In the genomic region with DNA sequence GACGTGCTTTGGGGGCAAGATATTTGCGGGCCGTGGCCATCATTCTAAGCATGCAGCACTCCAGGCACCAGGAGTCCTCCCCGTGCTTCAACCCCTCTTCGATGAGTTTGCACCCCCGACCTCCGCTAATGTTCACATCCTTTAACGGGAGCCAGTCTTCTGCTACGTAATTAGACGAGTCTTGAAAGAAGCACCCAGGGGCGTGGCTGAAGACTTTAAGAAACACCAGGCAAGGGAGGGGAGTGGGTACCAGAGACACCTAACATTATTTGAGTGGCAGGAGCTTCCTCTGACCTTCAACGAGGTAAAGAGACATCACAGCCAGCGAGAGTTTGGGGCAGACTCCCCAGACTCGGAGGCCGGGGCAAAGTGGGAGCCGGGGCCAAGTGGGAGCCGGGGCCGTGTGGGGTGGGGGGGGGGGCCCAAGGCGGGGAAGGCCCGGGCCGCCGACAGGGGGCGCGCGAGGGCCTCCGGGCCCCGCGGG, we compare ENCODE assay signal across 8 cellular contexts. TPM values are rescaled to one million over a fixed set of nuclear protein-coding genes. Genes with fewer than 3 reads are reported as not detected.
DNase-seq lines count a peak whose midpoint lies in the region; ATAC-seq, FAIRE-seq and TF ChIP-seq lines count a peak whose summit lies in the region.

No MANE protein-coding gene starts in this region.

- intact Hi-C loops in posterior vena cava (cut with DNase I) = no loop called here

- peak; percentile 64 for TF ChIP-seq CTCF in DOHH2 (IDR thresholded peaks at IDR 0.05; ENCODE audit: low read depth, low read length, poor library complexity, severe bottlenecking)

- peaks cover 41% of the 10 kb centered on the region for H3F3A ChIP-seq in DOHH2 (ENCODE audit: control insufficient read depth, insufficient read depth)

- H3K4me1 ChIP-seq in DOHH2 (ENCODE audit: control insufficient read depth, low read length) = peaks cover 36% of the 10 kb centered on the region

- peak; percentile 38 for ATAC-seq in GM19455 (IDR thresholded peaks at IDR 0.05; ENCODE audit: unreplicated experiment)
- peak; percentile 21 for ATAC-seq in HG03520 (IDR thresholded peaks at IDR 0.05; ENCODE audit: unreplicated experiment)

- H3K4me3 ChIP-seq in DOHH2 (ENCODE audit: low read length) = peak overlapping the region; percentile 89
- H3K4me3 ChIP-seq in skeletal muscle cell (ENCODE audit: low read depth, low read length) = peak overlapping the region; percentile 73

- no peaks in the 10 kb centered on the region; the same call in 1 of the 2 replicates for H4K20me1 ChIP-seq in DOHH2 (ENCODE audit: control insufficient read depth, insufficient read depth, low read depth, low read length)

- DNase-seq in activated CD4-positive, alpha-beta T cell treated with anti-CD3 and anti-CD28 coated beads for 48 hours = peak; percentile 71
- DNase-seq in germinal center (ENCODE audit: low spot score) (peak; percentile 94), skeletal muscle cell (ENCODE audit: low read depth) (no peak), posterior vena cava (ENCODE audit: low spot score) (no peak), frontal cortex (ENCODE audit: low spot score in 2 of 2) (no peak)

- H3K9me2 ChIP-seq in DOHH2 (replicated peaks; ENCODE audit: control insufficient read depth, low read length) = no peaks in the 10 kb centered on the region

- H3K27me3 ChIP-seq in DOHH2 (ENCODE audit: control insufficient read depth, low read length) = peaks cover 5% of the 10 kb centered on the region; the same call in 1 of the 2 replicates

- H3K79me2 ChIP-seq in DOHH2 (ENCODE audit: control insufficient read depth, low read length) = peaks cover 28% of the 10 kb centered on the region

- FAIRE-seq in frontal cortex (lab: Jason Lieb, UNC) = no peak

- peaks cover 46% of the 10 kb centered on the region for H3K36me3 ChIP-seq in DOHH2 (ENCODE audit: control insufficient read depth, low read length)

- peak overlapping the region; percentile 87 for H3K4me2 ChIP-seq in DOHH2 (ENCODE audit: low read length)

- peak overlapping the region; percentile 82 for H3K27ac ChIP-seq in DOHH2 (ENCODE audit: low read depth, low read length)

- H3K9me3 ChIP-seq in DOHH2 (ENCODE audit: control insufficient read depth, insufficient read depth, low read length) = no peaks in the 10 kb centered on the region

RNA-seq across cellular contexts. Expression of gene TOMM7, which starts 31.1 kb away (rescaled TPM):
- total RNA-seq in posterior vena cava (100 to 1,000 TPM; 227 to 235 TPM), frontal cortex (172 TPM)

Comparison
In these comparisons a context has a peak if more than half of its experiments do, and no peak if none do; other contexts are left out.
1. DNase-seq: peak in activated CD4-positive, alpha-beta T cell treated with anti-CD3 and anti-CD28 coated beads for 48 hours (single experiment) and germinal center (single experiment); none in skeletal muscle cell (single experiment), posterior vena cava (single experiment) and frontal cortex (0 of 2).